ENCODE assay signal across 24 cellular contexts in the genomic region with DNA sequence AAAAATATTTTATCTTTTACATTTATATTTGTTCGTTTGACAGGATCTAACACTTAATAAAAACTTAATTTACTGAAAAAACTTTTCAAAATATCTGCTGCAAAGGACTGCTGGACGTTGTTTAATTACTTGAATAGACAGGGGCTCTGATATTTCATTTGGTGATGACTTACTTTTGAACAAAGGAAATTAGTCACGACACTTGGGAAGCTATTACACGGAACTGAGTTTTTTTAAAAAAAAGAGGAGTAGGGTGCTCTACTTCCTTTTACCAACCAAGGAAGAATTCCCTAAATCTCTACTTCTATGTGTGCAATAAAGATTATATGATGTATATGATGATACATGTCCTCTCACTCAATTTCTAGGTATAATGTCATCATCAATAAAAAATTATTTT. TPM values are rescaled to one million over a fixed set of nuclear protein-coding genes. Genes with fewer than 3 reads are reported as not detected.
DNase-seq lines count a peak whose midpoint lies in the region; ATAC-seq, FAIRE-seq and TF ChIP-seq lines count a peak whose summit lies in the region.
"Had no signal": no experiment of that assay in that cellular context is flagged by ENCODE, and none has a peak within 500 bp of the region (broad histone marks: within the 10 kb centered on the region; RNA-seq: fewer than 3 reads in every experiment).

No MANE protein-coding gene starts in this region.

- no peaks in the 10 kb centered on the region for H4K20me1 ChIP-seq in endothelial cell of umbilical vein (replicated peaks; ENCODE audit: control insufficient read depth, extremely low read depth, insufficient read depth, low read length)

- no peak for TF ChIP-seq CTCF in A549 (IDR thresholded peaks at IDR 0.05)
- TF ChIP-seq CTCF in GM12864 (IDR thresholded peaks at IDR 0.05; ENCODE audit: low read depth, low read length, missing control alignments), result no peak
- no peak for TF ChIP-seq CTCF in endothelial cell of umbilical vein (IDR thresholded peaks at IDR 0.05; ENCODE audit: extremely low read depth in 1 of 2, insufficient read depth in 1 of 2, low read depth in 1 of 2, low read length in 2 of 2)

- 31% methylated on average over 4 of the region's 4 CpGs for WGBS in A549 (ENCODE audit: missing lambda C conversion rate)

- H2AFZ ChIP-seq in endothelial cell of umbilical vein (ENCODE audit: low read depth, low read length), result no peak overlapping the region
- H2AFZ ChIP-seq: GM23338 had no signal

- POLR2A ChIA-PET in A549 (lab: Yijun Ruan, JAX), result interaction anchor here (0.6 kb wide), 1 partner anchor 47 kb away, joined by 3 read pairs; no protein-coding TSS in a partner anchor
- POLR2A ChIA-PET in endothelial cell of umbilical vein (lab: Charles Lee), result interaction anchor here (1.0 kb wide), 1 partner anchor 42 kb away, joined by 3 read pairs; no protein-coding TSS in a partner anchor

- ATAC-seq in A549, result no peak
- no peak for ATAC-seq in HG03039 (IDR thresholded peaks at IDR 0.05; ENCODE audit: unreplicated experiment)
- ATAC-seq in HG03439 (IDR thresholded peaks at IDR 0.05; ENCODE audit: unreplicated experiment), result no peak
- ATAC-seq: GM23338; heart right ventricle; left colon; stimulated activated effector memory CD8-positive, alpha-beta T cell treated with anti-CD3 and anti-CD28 coated beads, Interleukin-12 subunit alpha, Interleukin-12 subunit beta, amount 100 ng/mL, for 72 hours had no signal

- H3K9ac ChIP-seq in endothelial cell of umbilical vein (replicated peaks; ENCODE audit: extremely low read depth, insufficient read depth, low read length), result no peak overlapping the region

- TF ChIP-seq EP300 in A549 (IDR thresholded peaks at IDR 0.05), result no peak

- H3K9me1 ChIP-seq in endothelial cell of umbilical vein (replicated peaks; ENCODE audit: control insufficient read depth, extremely low read depth, insufficient read depth, low read length), result no peaks in the 10 kb centered on the region

- TF ChIP-seq POLR2A in A549 (IDR thresholded peaks at IDR 0.05; ENCODE audit: low read length), result no peak
- no peak for TF ChIP-seq POLR2A in endothelial cell of umbilical vein (IDR thresholded peaks at IDR 0.05; ENCODE audit: low read depth, low read length)

- H3K4me1 ChIP-seq in A549, result peaks cover 62% of the 10 kb centered on the region
- H3K4me1 ChIP-seq in endothelial cell of umbilical vein (ENCODE audit: control insufficient read depth, extremely low read depth, insufficient read depth, low read length), result peaks cover 34% of the 10 kb centered on the region

- no peak for DNase-seq in A549 (ENCODE audit: low read depth in 1 of 2, low spot score in 1 of 2)
- DNase-seq in GM12864 (ENCODE audit: low read depth), result no peak
- DNase-seq in RKO (ENCODE audit: low spot score), result peak; percentile 31
- DNase-seq in endothelial cell of umbilical vein (ENCODE audit: low read depth, low spot score), result peak; percentile 43
- no peak for DNase-seq in NCI-H526 (lab: John Stamatoyannopoulos, UW)
- DNase-seq in posterior vena cava (ENCODE audit: low spot score), result no peak
- DNase-seq: activated CD4-positive, alpha-beta memory T cell treated with anti-CD3 and anti-CD28 coated beads, Interleukin-2, amount 10 ng/mL, durations not matched to agents 7 days and 5 days; activated CD4-positive, CD25-positive, alpha-beta regulatory T cell treated with anti-CD3 and anti-CD28 coated beads, Interleukin-2, amount 50 U/mL, for 72 hours; activated naive CD8-positive, alpha-beta T cell treated with anti-CD3 and anti-CD28 coated beads for 36 hours; C1 segment of cervical spinal cord; foreskin fibroblast; heart right ventricle; left colon; NCI-H446; OCI-M1; SHP77 treated with DMSO at 0.1 percent for 48 hours; T-helper 1 cell had no signal

- H3K4me2 ChIP-seq in A549, result peak overlapping the region; percentile 70
- H3K4me2 ChIP-seq in endothelial cell of umbilical vein (ENCODE audit: insufficient read depth, low read length), result peak overlapping the region; percentile 76
- H3K4me2 ChIP-seq: GM23338 had no signal

- dilution Hi-C loops in endothelial cell of umbilical vein (cut with MboI; ENCODE audit: extremely low pct_ligation_motif_present, low sequenced_read_pairs), result loop anchor here (25.0 kb wide), 1 partner anchor 100 kb away; no protein-coding TSS in a partner anchor

- TF ChIP-seq RAD21 in A549 (conservative IDR thresholded peaks at IDR 0.05 in 1 of 2, IDR thresholded peaks at IDR 0.05 in 1 of 2), result no peak

- intact Hi-C loops in endothelial cell of umbilical vein (cut with micrococcal nuclease) (loop anchor here (10.0 kb wide), 1 partner anchor 498 kb away; no protein-coding TSS in a partner anchor), posterior vena cava (cut with DNase I) (no loop called here)

- H3K27ac ChIP-seq in A549 (peak overlapping the region; percentile 67 to 91; a peak in 5 of 6 replicates), endothelial cell of umbilical vein (ENCODE audit: insufficient read depth, low read depth, low read length) (peak overlapping the region; percentile 24)
- H3K27ac ChIP-seq: ascending aorta, heart right ventricle, skin epidermis, suprapubic skin had no signal

- H3K36me3 ChIP-seq in endothelial cell of umbilical vein (ENCODE audit: control insufficient read depth in 2 of 2, extremely low read depth in 1 of 2, insufficient read depth in 2 of 2, low read length in 2 of 2), result peaks cover 0 to 2% of the 10 kb centered on the region in 2 experiments
- H3K36me3 ChIP-seq: ascending aorta, heart right ventricle, suprapubic skin had no signal

- FAIRE-seq in A549 (lab: Jason Lieb, UNC) (no peak), endothelial cell of umbilical vein (lab: Jason Lieb, UNC) (peak; percentile 62)

- CTCF ChIA-PET in A549 (lab: Yijun Ruan, JAX), result interaction anchor here (0.9 to 5.7 kb wide), 5 partner anchors 10 to 139 kb away, joined by 3 to 47 read pairs (median 3); a partner anchor contains a TSS
- CTCF ChIA-PET in endothelial cell of umbilical vein (lab: Charles Lee), result interaction anchor here (0.8 to 5.7 kb wide), 9 partner anchors 8 to 322 kb away, joined by 3 to 91 read pairs (median 3); no protein-coding TSS in a partner anchor

- H3K9me3 ChIP-seq in A549 (no peaks in the 10 kb centered on the region), endothelial cell of umbilical vein (replicated peaks; ENCODE audit: control insufficient read depth, insufficient read depth, low read length) (no peaks in the 10 kb centered on the region)
- H3K9me3 ChIP-seq: ascending aorta, heart right ventricle, suprapubic skin had no signal

- no peaks in the 10 kb centered on the region for H3K27me3 ChIP-seq in endothelial cell of umbilical vein (ENCODE audit: control insufficient read depth in 2 of 2, insufficient read depth in 2 of 2, low read length in 2 of 2)
- H3K27me3 ChIP-seq: ascending aorta, heart right ventricle, suprapubic skin had no signal

- H3K4me3 ChIP-seq in A549, result peak overlapping the region; percentile 7; the same call in 1 of the 3 replicates
- peak overlapping the region; percentile 29; the same call in 1 of the 2 replicates for H3K4me3 ChIP-seq in GM12864 (ENCODE audit: low read depth, low read length)
- peak overlapping the region in 1 of 3 experiments; percentile 11 for H3K4me3 ChIP-seq in endothelial cell of umbilical vein (replicated peaks in 1 of 3; ENCODE audit: insufficient read depth in 1 of 3, low read depth in 1 of 3, low read length in 3 of 3)
- H3K4me3 ChIP-seq: ascending aorta, GM23338, heart right ventricle, skin epidermis, suprapubic skin had no signal

- H3K79me2 ChIP-seq in endothelial cell of umbilical vein (ENCODE audit: control insufficient read depth, insufficient read depth, low read length), result peaks cover 43% of the 10 kb centered on the region

- BruUV-seq in endothelial cell of umbilical vein (replicated peaks; lab: Mats Ljungman, UMichigan), result no TSS peak

TF ChIP-seq in A549, 52 proteins besides CTCF, POLR2A, EP300 and RAD21 (continues in another document):
- TF ChIP-seq SMC3 (IDR thresholded peaks at IDR 0.05), result no peak
- TF ChIP-seq NR3C1 (IDR thresholded peaks at IDR 0.05), result no peak
- no peak for TF ChIP-seq HOXB5 (CRISPR knock-in tag; IDR thresholded peaks at IDR 0.05)

RNA-seq across cellular contexts. Expression of a gene that starts 4.7 kb away (rescaled TPM):
- polyA plus RNA-seq in A549 (2011; rRNA removed) (42.0 and 48.0 TPM in 2 replicates), A549 (2017; fragmentation: RNase III; extraction: RNeasy Plus Mini Kit Qiagen cat#74134 plus additional on column Dnase treatment) (15.5 to 17.6 TPM (median 16.5 TPM) in 3 replicates), endothelial cell of umbilical vein (5.7 and 5.9 TPM in 2 replicates)
- 6.0 and 6.7 TPM in 2 replicates for polyA plus RNA-seq in A549 (2012; cell fraction: cytosol; rRNA removed)
- polyA plus RNA-seq in A549 (2012; cell fraction: nucleus; rRNA removed), result 10.5 and 17.1 TPM in 2 replicates
- polyA minus RNA-seq in A549 (2011; rRNA and poly(A)+ RNA removed), result 54.8 and 54.9 TPM in 2 replicates
- total RNA-seq in endothelial cell of umbilical vein (14.0 and 17.8 TPM in 2 replicates), posterior vena cava (10 to 100 TPM in 1 of 2 donors, 1 to 10 TPM in 1; 7.4 to 11.4 TPM)
- 3.4 and 4.0 TPM in 2 replicates for polyA plus RNA-seq in endothelial cell of umbilical vein (2011; cell fraction: cytosol; rRNA removed)
- 20.7 and 24.2 TPM in 2 replicates for polyA plus RNA-seq in endothelial cell of umbilical vein (2011; cell fraction: nucleus; rRNA removed)
- polyA plus RNA-seq in endothelial cell of umbilical vein (2012), result 10.1 and 10.8 TPM in 2 replicates
- 12.2 and 12.3 TPM in 2 replicates for polyA minus RNA-seq in endothelial cell of umbilical vein
- polyA minus RNA-seq in endothelial cell of umbilical vein (2011; cell fraction: cytosol; rRNA and poly(A)+ RNA removed), result 9.4 TPM
- 27.2 and 36.2 TPM in 2 replicates for polyA minus RNA-seq in endothelial cell of umbilical vein (2011; cell fraction: nucleus; rRNA and poly(A)+ RNA removed)

RNA-seq across cellular contexts. Expression of a gene that starts 5.0 kb away (rescaled TPM):
- polyA plus RNA-seq in A549 (2011; rRNA removed) (256 and 259 TPM in 2 replicates), A549 (2017; fragmentation: RNase III; extraction: RNeasy Plus Mini Kit Qiagen cat#74134 plus additional on column Dnase treatment) (87.1 to 92.3 TPM (median 89.6 TPM) in 3 replicates), endothelial cell of umbilical vein (53.3 and 57.8 TPM in 2 replicates)
- polyA plus RNA-seq in A549 (2012; cell fraction: cytosol; rRNA removed), result 45.9 and 52.6 TPM in 2 replicates
- polyA plus RNA-seq in A549 (2012; cell fraction: nucleus; rRNA removed), result 20.8 and 28.1 TPM in 2 replicates
- polyA minus RNA-seq in A549 (2011; rRNA and poly(A)+ RNA removed), result 184 and 235 TPM in 2 replicates
- total RNA-seq in endothelial cell of umbilical vein (85.2 and 91.3 TPM in 2 replicates), posterior vena cava (10 to 100 TPM; 58.7 to 76.6 TPM)
- 77.4 and 78.5 TPM in 2 replicates for polyA plus RNA-seq in endothelial cell of umbilical vein (2011; cell fraction: cytosol; rRNA removed)
- 97.8 and 107 TPM in 2 replicates for polyA plus RNA-seq in endothelial cell of umbilical vein (2011; cell fraction: nucleus; rRNA removed)
- polyA plus RNA-seq in endothelial cell of umbilical vein (2012), result 92.8 and 105 TPM in 2 replicates
- 141 and 142 TPM in 2 replicates for polyA minus RNA-seq in endothelial cell of umbilical vein
- 22.4 TPM for polyA minus RNA-seq in endothelial cell of umbilical vein (2011; cell fraction: cytosol; rRNA and poly(A)+ RNA removed)
- polyA minus RNA-seq in endothelial cell of umbilical vein (2011; cell fraction: nucleus; rRNA and poly(A)+ RNA removed), result 157 and 235 TPM in 2 replicates

Comparison
In these comparisons a context has a peak if more than half of its experiments do, and no peak if none do; other contexts are left out.
1. DNase-seq: peak in RKO (single experiment) and endothelial cell of umbilical vein (single experiment); none in A549 (0 of 2), GM12864 (single experiment), NCI-H526 (0 of 2) and posterior vena cava (single experiment).